ENCODE assay signal across 8 cellular contexts in genomic region chr11:3859373-3859881, GRCh38. TPM values are rescaled to one million over a fixed set of nuclear protein-coding genes. Genes with fewer than 3 reads are reported as not detected.
DNase-seq lines count a peak whose midpoint lies in the region; ATAC-seq and TF ChIP-seq lines count a peak whose summit lies in the region.

No MANE protein-coding gene starts in this region.

- CTCF ChIA-PET in RWPE1 (lab: Yijun Ruan, JAX) = interaction anchor here (1.6 to 1.8 kb wide), 2 partner anchors 10 to 213 kb away, joined by 6 to 8 read pairs; no protein-coding TSS in a partner anchor

- H3K27ac ChIP-seq in RWPE1 (no peak overlapping the region), foreskin keratinocyte (no peak overlapping the region)

- H3K9me3 Mint-ChIP-seq in type B pancreatic cell (peaks cover 5% of the 10 kb centered on the region), glutamatergic neuron (ENCODE audit: unreplicated experiment) (no peaks in the 10 kb centered on the region)

- intact Hi-C loops in left cardiac atrium (cut with DNase I) = loop anchor here in 1 of 2 donors (10.0 kb wide), 1 partner anchor 125 kb away; no protein-coding TSS in a partner anchor

- H3K27me3 ChIP-seq in foreskin keratinocyte = no peaks in the 10 kb centered on the region

- H3K4me3 Mint-ChIP-seq in type B pancreatic cell = peak overlapping the region; percentile 44
- H3K4me3 Mint-ChIP-seq in glutamatergic neuron (ENCODE audit: unreplicated experiment) = no peak overlapping the region

- ATAC-seq in GM21717 (IDR thresholded peaks at IDR 0.05; ENCODE audit: unreplicated experiment) = peak; percentile 40
- ATAC-seq in left cardiac atrium = peak in 1 of 2 donors; percentile 8
- ATAC-seq in foreskin keratinocyte = no peak

- DNase-seq in NOMO-1 (lab: John Stamatoyannopoulos, UW; ENCODE audit: unreplicated experiment in 2 of 2) (peak; percentile 25 to 56), left cardiac atrium (peak; percentile 56), type B pancreatic cell (ENCODE audit: extremely low spot score, unreplicated experiment) (no peak), RWPE1 (ENCODE audit: low spot score) (no peak), glutamatergic neuron (no peak), foreskin keratinocyte (no peak)

- TF ChIP-seq CTCF in type B pancreatic cell (conservative IDR thresholded peaks at IDR 0.05) = no peak
- no peak for TF ChIP-seq CTCF in RWPE1 (conservative IDR thresholded peaks at IDR 0.05; ENCODE audit: low read depth)
- TF ChIP-seq CTCF in glutamatergic neuron (IDR thresholded peaks at IDR 0.05; ENCODE audit: partially characterized antibody, unreplicated experiment) = no peak
- no peak for TF ChIP-seq CTCF in foreskin keratinocyte (conservative IDR thresholded peaks at IDR 0.05)

- H3K36me3 Mint-ChIP-seq in type B pancreatic cell = peaks cover 4% of the 10 kb centered on the region
- H3K36me3 Mint-ChIP-seq in glutamatergic neuron (ENCODE audit: unreplicated experiment) = no peaks in the 10 kb centered on the region

- H3K27me3 Mint-ChIP-seq in type B pancreatic cell (no peaks in the 10 kb centered on the region), glutamatergic neuron (ENCODE audit: unreplicated experiment) (peaks cover 3% of the 10 kb centered on the region)

- POLR2A ChIA-PET in RWPE1 (lab: Yijun Ruan, JAX; ENCODE audit: low non-redundant PET) = no interaction called here

- H3K4me1 Mint-ChIP-seq in type B pancreatic cell (ENCODE audit: unreplicated experiment) (peaks cover 34% of the 10 kb centered on the region), glutamatergic neuron (ENCODE audit: low read depth, unreplicated experiment) (no peaks in the 10 kb centered on the region)

- no peak overlapping the region for H3K27ac Mint-ChIP-seq in type B pancreatic cell
- no peak overlapping the region for H3K27ac Mint-ChIP-seq in glutamatergic neuron (ENCODE audit: unreplicated experiment)

- H3K4me1 ChIP-seq in foreskin keratinocyte = peaks cover 7% of the 10 kb centered on the region

- TF ChIP-seq POLR2A in GM15510 (IDR thresholded peaks at IDR 0.05; ENCODE audit: borderline replicate concordance, extremely low read depth, insufficient read length) = peak; percentile 45

RNA-seq across cellular contexts. Expression of gene STIM1, which starts 4.0 kb away (rescaled TPM):
- total RNA-seq in left cardiac atrium = 10 to 100 TPM; 21.4 to 25.8 TPM
- total RNA-seq in type B pancreatic cell (ENCODE audit: low replicate concordance) = 38.9 and 53.3 TPM in 2 replicates
- 9.6 TPM for total RNA-seq in glutamatergic neuron (ENCODE audit: unreplicated experiment)
- 22.8 and 24.7 TPM in 2 replicates for total RNA-seq in foreskin keratinocyte
- polyA plus RNA-seq in foreskin keratinocyte = 13.0 and 13.6 TPM in 2 replicates

RNA-seq across cellular contexts. Expression of gene RHOG, which starts 18.7 kb away (rescaled TPM):
- 10 to 100 TPM; 31.1 to 33.3 TPM for total RNA-seq in left cardiac atrium
- 30.8 and 42.9 TPM in 2 replicates for total RNA-seq in type B pancreatic cell (ENCODE audit: low replicate concordance)
- total RNA-seq in glutamatergic neuron (ENCODE audit: unreplicated experiment) = 6.6 TPM
- 45.9 and 47.2 TPM in 2 replicates for total RNA-seq in foreskin keratinocyte
- polyA plus RNA-seq in foreskin keratinocyte = 82.9 and 88.5 TPM in 2 replicates

RNA-seq across cellular contexts. Expression of gene PGAP2, which starts 51.1 kb away (rescaled TPM):
- total RNA-seq in left cardiac atrium (10 to 100 TPM; 10.9 to 15.3 TPM), type B pancreatic cell (ENCODE audit: low replicate concordance) (42.3 and 43.1 TPM in 2 replicates), glutamatergic neuron (ENCODE audit: unreplicated experiment) (20.0 TPM), foreskin keratinocyte (19.8 and 20.5 TPM in 2 replicates)
- polyA plus RNA-seq in foreskin keratinocyte = 25.5 and 26.8 TPM in 2 replicates

Comparison
In these comparisons a context has a peak if more than half of its experiments do, and no peak if none do; other contexts are left out.
1. DNase-seq: peak in NOMO-1 (2 of 2) and left cardiac atrium (single experiment); none in type B pancreatic cell (single experiment), RWPE1 (single experiment), glutamatergic neuron (single experiment) and foreskin keratinocyte (0 of 2).